8 cellular contexts compared by ENCODE assay signal in genomic region chr14:75259946-75260545, GRCh38. TPM values are rescaled to one million over a fixed set of nuclear protein-coding genes. Genes with fewer than 3 reads are reported as not detected.
A peak's percentile ranks its signal among the peaks of the same experiment; 100 is the strongest.
DNase-seq lines count a peak whose midpoint lies in the region; ATAC-seq, FAIRE-seq and TF ChIP-seq lines count a peak whose summit lies in the region.

No MANE protein-coding gene starts in this region.

- no peak overlapping the region for H3K23ac ChIP-seq in trophoblast cell (ENCODE audit: low read length)

- H4K91ac ChIP-seq in trophoblast cell (ENCODE audit: low read depth, low read length), result no peak overlapping the region

- H3K79me1 ChIP-seq in trophoblast cell (ENCODE audit: low read length), result peaks cover 21% of the 10 kb centered on the region

- no CpG with 5 or more reads among the region's 6 CpGs for WGBS in trophoblast cell (ENCODE audit: extremely low coverage, insufficient coverage, insufficient read length)

- no peak overlapping the region for H3K4me3 ChIP-seq in CD8-positive, alpha-beta memory T cell (ENCODE audit: low read length)
- no peak overlapping the region; the same call in 1 of the 2 replicates for H3K4me3 ChIP-seq in PC-9
- no peak overlapping the region for H3K4me3 ChIP-seq in trophoblast cell (ENCODE audit: low read depth, low read length)

- H3K27me3 ChIP-seq in CD8-positive, alpha-beta memory T cell (ENCODE audit: insufficient read depth, low read length, poor library complexity, severe bottlenecking), result no peaks in the 10 kb centered on the region
- no peaks in the 10 kb centered on the region for H3K27me3 ChIP-seq in PC-9 (ENCODE audit: insufficient read depth, low read depth)
- H3K27me3 ChIP-seq in trophoblast cell (ENCODE audit: insufficient read depth, low read length), result no peaks in the 10 kb centered on the region

- H3K36me3 ChIP-seq in CD8-positive, alpha-beta memory T cell (ENCODE audit: insufficient read depth, low read length), result no peaks in the 10 kb centered on the region
- no peaks in the 10 kb centered on the region for H3K36me3 ChIP-seq in PC-9 (ENCODE audit: low read depth)
- no peaks in the 10 kb centered on the region for H3K36me3 ChIP-seq in trophoblast cell (ENCODE audit: control insufficient read depth in 1 of 2, insufficient read depth in 2 of 2, low read length in 2 of 2)

- no peak for FAIRE-seq in urothelium cell line (lab: Jason Lieb, UNC)

- H3K14ac ChIP-seq in trophoblast cell (ENCODE audit: low read length), result peak overlapping the region; percentile 53

- no peak for DNase-seq in CD8-positive, alpha-beta memory T cell
- DNase-seq in PC-9 (peak in 1 of 2 experiments; percentile 59), trophoblast cell (peak; percentile 93 to 100), COLO829 (ENCODE audit: low spot score) (no peak), urothelium cell line (ENCODE audit: low spot score) (no peak), SK-N-DZ (ENCODE audit: low spot score) (no peak), HK-2 (ENCODE audit: unreplicated experiment) (no peak)
- no peak for DNase-seq in effector memory CD8-positive, alpha-beta T cell

- H3K79me2 ChIP-seq in PC-9 (ENCODE audit: low read depth), result no peaks in the 10 kb centered on the region
- H3K79me2 ChIP-seq in trophoblast cell (ENCODE audit: control insufficient read depth, insufficient read depth, low read length, poor library complexity), result peaks cover 8% of the 10 kb centered on the region

- no peak overlapping the region for H3K4ac ChIP-seq in trophoblast cell (ENCODE audit: low read depth, low read length)

- no peaks in the 10 kb centered on the region for H3K9me3 ChIP-seq in CD8-positive, alpha-beta memory T cell (ENCODE audit: low read length)
- no peaks in the 10 kb centered on the region for H3K9me3 ChIP-seq in PC-9 (ENCODE audit: insufficient read depth, low read depth)
- no peaks in the 10 kb centered on the region for H3K9me3 ChIP-seq in trophoblast cell (ENCODE audit: insufficient read depth, low read depth, low read length)

- CTCF ChIA-PET in CD8-positive, alpha-beta memory T cell (lab: Charles Lee), result interaction anchor here (2.5 kb wide), 1 partner anchor 35 kb away, joined by 15 read pairs; no protein-coding TSS in a partner anchor
- CTCF ChIA-PET in PC-9 (lab: Charles Lee), result no interaction called here

- ATAC-seq in effector memory CD8-positive, alpha-beta T cell (replicated peaks), result no peak

- no peak overlapping the region for H2BK12ac ChIP-seq in trophoblast cell (ENCODE audit: low read length)

- H2AK5ac ChIP-seq in trophoblast cell (ENCODE audit: low read length), result no peak overlapping the region

- H3K9me2 ChIP-seq in PC-9 (ENCODE audit: insufficient read depth), result no peaks in the 10 kb centered on the region

- BruUV-seq in PC-9 (replicated peaks; lab: Mats Ljungman, UMichigan), result no TSS peak

- TF ChIP-seq CTCF in PC-9 (conservative IDR thresholded peaks at IDR 0.05), result no peak

- peaks cover 22 to 35% (median 31%) of the 10 kb centered on the region in 3 donors for H3K4me1 Mint-ChIP-seq in CD8-positive, alpha-beta memory T cell
- peaks cover 11 to 12% of the 10 kb centered on the region in 2 donors for H3K4me1 Mint-ChIP-seq in effector memory CD8-positive, alpha-beta T cell (ENCODE audit: low read depth in 2 of 2)

- no peak overlapping the region for H4K12ac ChIP-seq in trophoblast cell (ENCODE audit: low read depth, low read length)

- no peak overlapping the region for H3K18ac ChIP-seq in trophoblast cell (ENCODE audit: low read length)

- no peaks in the 10 kb centered on the region for H3K9me3 Mint-ChIP-seq in CD8-positive, alpha-beta memory T cell
- H3K9me3 Mint-ChIP-seq in effector memory CD8-positive, alpha-beta T cell, result no peaks in the 10 kb centered on the region

- no peak overlapping the region for H4K8ac ChIP-seq in trophoblast cell (ENCODE audit: low read depth, low read length)

- H2AFZ ChIP-seq in PC-9 (peak overlapping the region; percentile 5), trophoblast cell (ENCODE audit: insufficient read depth, low read length, poor library complexity) (no peak overlapping the region)

- peak overlapping the region; percentile 52 for H2BK5ac ChIP-seq in trophoblast cell (ENCODE audit: low read depth, low read length, poor library complexity)

- no peaks in the 10 kb centered on the region for H3K36me3 Mint-ChIP-seq in CD8-positive, alpha-beta memory T cell
- H3K36me3 Mint-ChIP-seq in effector memory CD8-positive, alpha-beta T cell (ENCODE audit: insufficient read depth), result peaks cover 24% of the 10 kb centered on the region

- intact Hi-C loops in PC-9 (cut with micrococcal nuclease; ENCODE audit: unreplicated experiment), result loop anchor here (1.0 to 5.0 kb wide), 8 partner anchors 17 to 192 kb away; partner anchors contain the start of genes NEK9 and TMED10

- H3K27me3 Mint-ChIP-seq in CD8-positive, alpha-beta memory T cell, result peaks cover 2 to 8% of the 10 kb centered on the region in 2 donors
- no peaks in the 10 kb centered on the region for H3K27me3 Mint-ChIP-seq in effector memory CD8-positive, alpha-beta T cell

- peaks cover 54% of the 10 kb centered on the region for H3F3A ChIP-seq in PC-9 (ENCODE audit: insufficient read depth, low read depth)

- H3K9ac ChIP-seq in trophoblast cell (ENCODE audit: low read length), result no peak overlapping the region

- peaks cover 21% of the 10 kb centered on the region for H3K4me1 ChIP-seq in CD8-positive, alpha-beta memory T cell (ENCODE audit: insufficient read depth, low read length)
- peaks cover 60% of the 10 kb centered on the region for H3K4me1 ChIP-seq in PC-9 (replicated peaks; ENCODE audit: insufficient read depth)
- H3K4me1 ChIP-seq in trophoblast cell (ENCODE audit: control insufficient read depth in 1 of 2, insufficient read depth in 2 of 2, low read length in 2 of 2), result peaks cover 20% of the 10 kb centered on the region in 2 experiments

- H4K20me1 ChIP-seq in PC-9 (ENCODE audit: insufficient read depth), result no peaks in the 10 kb centered on the region

- peak overlapping the region; percentile 91 for H3K4me2 ChIP-seq in PC-9
- peak overlapping the region; percentile 53 for H3K4me2 ChIP-seq in trophoblast cell (ENCODE audit: low read length)

- POLR2A ChIA-PET in CD8-positive, alpha-beta memory T cell (lab: Charles Lee), result interaction anchor here (0.9 to 2.9 kb wide), 5 partner anchors 10 to 133 kb away, joined by 3 to 19 read pairs (median 12); partner anchors contain the start of gene NEK9
- POLR2A ChIA-PET in PC-9 (lab: Charles Lee; ENCODE audit: unreplicated experiment), result interaction anchor here (1.8 to 2.8 kb wide), 3 partner anchors 17 to 34 kb away, joined by 15 to 63 read pairs (median 39); partner anchors contain the start of gene FOS

- peak overlapping the region; percentile 99 for H3K27ac ChIP-seq in CD8-positive, alpha-beta memory T cell (ENCODE audit: low read depth, low read length)
- H3K27ac ChIP-seq in PC-9 (peak overlapping the region; percentile 41; the same call in 1 of the 2 replicates), trophoblast cell (ENCODE audit: low read depth, low read length) (peak overlapping the region; percentile 98)

- no peak overlapping the region for H2BK120ac ChIP-seq in trophoblast cell (ENCODE audit: insufficient read depth, low read length, poor library complexity)

- H3K27ac Mint-ChIP-seq in CD8-positive, alpha-beta memory T cell, result peak overlapping the region; percentile 99 to 100 (median 99)
- peak overlapping the region; percentile 98 to 99 for H3K27ac Mint-ChIP-seq in effector memory CD8-positive, alpha-beta T cell

- peak overlapping the region; percentile 77 to 95 (median 89) for H3K4me3 Mint-ChIP-seq in CD8-positive, alpha-beta memory T cell
- peak overlapping the region; percentile 69 to 82 for H3K4me3 Mint-ChIP-seq in effector memory CD8-positive, alpha-beta T cell

RNA-seq across cellular contexts. Expression of gene FOS, which starts 18.6 kb away (rescaled TPM):
- total RNA-seq in CD8-positive, alpha-beta memory T cell, result 10 to 100 TPM; 15.2 to 16.8 TPM
- 768 TPM for polyA plus RNA-seq in CD8-positive, alpha-beta memory T cell
- total RNA-seq in PC-9 (2021), result 84.6 and 154 TPM in 2 replicates
- 26.6 and 30.7 TPM in 2 replicates for polyA plus RNA-seq in trophoblast cell (2013)
- polyA plus RNA-seq in SK-N-DZ (2014; cell fraction: cytosol; rRNA removed), result 2.0 and 2.5 TPM in 2 replicates
- polyA plus RNA-seq in SK-N-DZ (2014; cell fraction: nucleus; rRNA removed), result 9.7 and 20.3 TPM in 2 replicates

Comparison
In these comparisons a context has a peak if more than half of its experiments do, and no peak if none do; other contexts are left out.
1. DNase-seq: peak in trophoblast cell (2 of 2); none in CD8-positive, alpha-beta memory T cell (0 of 5), effector memory CD8-positive, alpha-beta T cell (0 of 3), COLO829 (single experiment), urothelium cell line (single experiment), SK-N-DZ (single experiment) and HK-2 (single experiment).
2. H3K27ac ChIP-seq: peak in every context shown above with its lines; median percentile 99 in CD8-positive, alpha-beta memory T cell; 98 in trophoblast cell; 41 in PC-9.